In the genomic region with DNA sequence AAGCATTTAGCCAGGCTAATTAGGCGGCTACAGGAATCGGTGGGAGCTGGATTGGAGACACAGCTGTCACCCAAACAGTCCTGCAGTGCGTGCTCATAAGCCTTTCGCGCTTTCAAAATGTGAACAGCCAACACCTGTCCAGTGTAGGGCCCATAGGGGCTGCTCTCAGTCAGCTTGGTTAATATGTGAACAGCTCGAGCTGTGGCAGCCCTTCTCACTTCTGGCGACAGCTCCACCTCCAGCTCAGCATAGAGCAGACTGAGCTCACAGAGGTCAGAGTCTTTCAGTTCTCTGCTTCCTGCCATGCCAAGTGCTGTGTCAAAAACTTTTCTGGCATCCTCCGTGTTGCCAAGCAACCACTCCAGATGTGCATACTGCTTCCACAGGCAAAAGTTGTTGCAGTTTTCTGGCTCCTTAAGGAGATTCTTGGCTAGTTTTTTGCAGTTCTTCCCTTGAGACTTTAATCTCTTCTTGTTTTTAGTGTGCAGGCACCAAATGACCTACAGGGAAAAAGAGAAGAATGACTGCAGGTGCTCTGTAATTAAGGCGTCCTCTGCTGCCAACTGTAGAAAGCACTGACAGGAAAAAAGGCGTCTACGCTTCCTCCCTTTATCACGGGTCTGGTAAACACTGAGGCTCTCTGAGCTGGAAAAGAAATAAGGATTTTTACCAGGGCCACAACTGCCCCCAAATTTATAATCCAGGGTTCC, we compare ENCODE assay signal across 10 cellular contexts. TPM values are rescaled to one million over a fixed set of nuclear protein-coding genes. Genes with fewer than 3 reads are reported as not detected.
DNase-seq lines count a peak whose midpoint lies in the region; ATAC-seq and TF ChIP-seq lines count a peak whose summit lies in the region.
"Had no signal": no experiment of that assay in that cellular context is flagged by ENCODE, and none has a peak within 500 bp of the region (broad histone marks: within the 10 kb centered on the region; RNA-seq: fewer than 3 reads in every experiment).

No MANE protein-coding gene starts in this region.

- no peak overlapping the region for H3K4me3 ChIP-seq in right cardiac atrium (ENCODE audit: low read length)
- no peak overlapping the region for H3K4me3 ChIP-seq in CD8-positive, alpha-beta memory T cell (ENCODE audit: low read length)
- no peak overlapping the region for H3K4me3 ChIP-seq in uterus
- H3K4me3 ChIP-seq: lung had no signal

- H3K9me3 Mint-ChIP-seq in CD8-positive, alpha-beta memory T cell, result no peaks in the 10 kb centered on the region
- H3K9me3 Mint-ChIP-seq in CD4-positive, alpha-beta T cell, result no peaks in the 10 kb centered on the region
- H3K9me3 Mint-ChIP-seq: dendritic cell treated with granulocyte-macrophage colony-stimulating factor and Interleukin-4, amounts not matched to agents 40 ng/mL and 50 ng/mL, for 4 days had no signal

- peak overlapping the region in 2 of 8 donors; percentile 33 to 57 for H3K27ac Mint-ChIP-seq in CD8-positive, alpha-beta memory T cell
- no peak overlapping the region for H3K27ac Mint-ChIP-seq in CD4-positive, alpha-beta T cell
- H3K27ac Mint-ChIP-seq: dendritic cell treated with granulocyte-macrophage colony-stimulating factor and Interleukin-4, amounts not matched to agents 40 ng/mL and 50 ng/mL, for 4 days had no signal

- peaks cover 0 to 5% (median 0%) of the 10 kb centered on the region in 3 donors for H3K4me1 Mint-ChIP-seq in CD8-positive, alpha-beta memory T cell
- no peaks in the 10 kb centered on the region for H3K4me1 Mint-ChIP-seq in CD4-positive, alpha-beta T cell (ENCODE audit: low read depth)

- H3K27me3 ChIP-seq in right cardiac atrium (ENCODE audit: control insufficient read depth, insufficient read depth) (no peaks in the 10 kb centered on the region), uterus (no peaks in the 10 kb centered on the region)
- no peaks in the 10 kb centered on the region for H3K27me3 ChIP-seq in CD8-positive, alpha-beta memory T cell (ENCODE audit: insufficient read depth, low read length, poor library complexity, severe bottlenecking)
- no peaks in the 10 kb centered on the region for H3K27me3 ChIP-seq in CD4-positive, alpha-beta T cell (ENCODE audit: control insufficient read depth, insufficient read depth, low read length)

- peaks cover 0 to 82% (median 24%) of the 10 kb centered on the region in 3 donors for H3K36me3 Mint-ChIP-seq in CD8-positive, alpha-beta memory T cell
- H3K36me3 Mint-ChIP-seq in CD4-positive, alpha-beta T cell (ENCODE audit: low read depth), result peaks cover 78% of the 10 kb centered on the region

- no peak overlapping the region for H3K4me3 Mint-ChIP-seq in CD8-positive, alpha-beta memory T cell
- no peak overlapping the region for H3K4me3 Mint-ChIP-seq in CD4-positive, alpha-beta T cell
- H3K4me3 Mint-ChIP-seq: dendritic cell treated with granulocyte-macrophage colony-stimulating factor and Interleukin-4, amounts not matched to agents 40 ng/mL and 50 ng/mL, for 4 days had no signal

- H3K27ac ChIP-seq in right cardiac atrium (ENCODE audit: low read length) (peak overlapping the region; percentile 79), uterus (no peak overlapping the region)
- no peak overlapping the region for H3K27ac ChIP-seq in CD8-positive, alpha-beta memory T cell (ENCODE audit: low read depth, low read length)
- no peak overlapping the region for H3K27ac ChIP-seq in CD4-positive, alpha-beta T cell (ENCODE audit: low read depth, low read length)

- H3K9me3 ChIP-seq in right cardiac atrium (ENCODE audit: control insufficient read depth, low read length), result no peaks in the 10 kb centered on the region
- H3K9me3 ChIP-seq in CD8-positive, alpha-beta memory T cell (ENCODE audit: low read length), result no peaks in the 10 kb centered on the region
- H3K9me3 ChIP-seq in CD4-positive, alpha-beta T cell (ENCODE audit: control insufficient read depth, low read length), result no peaks in the 10 kb centered on the region
- no peaks in the 10 kb centered on the region for H3K9me3 ChIP-seq in uterus

- TF ChIP-seq POLR2A in uterus (IDR thresholded peaks at IDR 0.05), result no peak

- peak; percentile 73 for DNase-seq in NCI-H1105 (lab: John Stamatoyannopoulos, UW)
- DNase-seq in right cardiac atrium, result peak; percentile 48 to 77 (median 67)
- DNase-seq in T1000 (lab: John Stamatoyannopoulos, UW), result no peak
- no peak for DNase-seq in CD8-positive, alpha-beta memory T cell
- DNase-seq in CD4-positive, alpha-beta T cell, result no peak
- DNase-seq in uterus, result no peak

- ATAC-seq in GM18858 (IDR thresholded peaks at IDR 0.05; ENCODE audit: unreplicated experiment) (peak; percentile 93), GM21737 (IDR thresholded peaks at IDR 0.05; ENCODE audit: unreplicated experiment) (peak; percentile 92), right cardiac atrium (peak; percentile 83 to 87)
- no peak for ATAC-seq in CD4-positive, alpha-beta T cell (ENCODE audit: poor library complexity)

- no peaks in the 10 kb centered on the region for H3K27me3 Mint-ChIP-seq in CD8-positive, alpha-beta memory T cell
- no peaks in the 10 kb centered on the region for H3K27me3 Mint-ChIP-seq in CD4-positive, alpha-beta T cell
- H3K27me3 Mint-ChIP-seq: dendritic cell treated with granulocyte-macrophage colony-stimulating factor and Interleukin-4, amounts not matched to agents 40 ng/mL and 50 ng/mL, for 4 days had no signal

- 54% methylated on average over 12 of the region's 12 CpGs for WGBS in right cardiac atrium

- peaks cover 32% of the 10 kb centered on the region for H3K36me3 ChIP-seq in CD8-positive, alpha-beta memory T cell (ENCODE audit: insufficient read depth, low read length)
- H3K36me3 ChIP-seq in uterus, result no peaks in the 10 kb centered on the region

- H3K4me1 ChIP-seq in right cardiac atrium (ENCODE audit: control insufficient read depth, insufficient read depth, low read length), result no peaks in the 10 kb centered on the region
- H3K4me1 ChIP-seq in CD8-positive, alpha-beta memory T cell (ENCODE audit: insufficient read depth, low read length), result no peaks in the 10 kb centered on the region
- H3K4me1 ChIP-seq in uterus, result no peaks in the 10 kb centered on the region

- POLR2A ChIA-PET in CD8-positive, alpha-beta memory T cell (lab: Charles Lee), result no interaction called here
- POLR2A ChIA-PET in CD4-positive, alpha-beta T cell (lab: Charles Lee), result no interaction called here

- intact Hi-C loops in right cardiac atrium (cut with DNase I) (no loop called here), uterus (cut with DNase I; ENCODE audit: low total_unique reads) (no loop called here)
- intact Hi-C loops in CD4-positive, alpha-beta T cell (cut with DNase I, micrococcal nuclease), result no loop called here

- no peak for TF ChIP-seq CTCF in CD4-positive, alpha-beta T cell (IDR thresholded peaks at IDR 0.05)
- TF ChIP-seq CTCF in uterus (IDR thresholded peaks at IDR 0.05), result no peak

- CTCF ChIA-PET in CD8-positive, alpha-beta memory T cell (lab: Charles Lee), result interaction anchor here (0.7 to 1.4 kb wide), 4 partner anchors 10 to 470 kb away, joined by 3 to 7 read pairs (median 4); no protein-coding TSS in a partner anchor
- CTCF ChIA-PET in CD4-positive, alpha-beta T cell (lab: Charles Lee), result interaction anchor here (1.3 kb wide), 1 partner anchor 408 kb away, joined by 4 read pairs; no protein-coding TSS in a partner anchor

RNA-seq across cellular contexts. Expression of a gene that starts 32.4 kb away (rescaled TPM):
- total RNA-seq in right cardiac atrium (100 to 1,000 TPM in 3 of 4 donors, 10 to 100 TPM in 1; 89.9 to 127 (median 118) TPM), uterus (100 to 1,000 TPM in 1 of 4 donors, 10 to 100 TPM in 3; 38.2 to 142 (median 53.8) TPM)
- polyA plus RNA-seq in right cardiac atrium, result 201 TPM
- total RNA-seq in CD8-positive, alpha-beta memory T cell, result 100 to 1,000 TPM; 133 to 140 TPM
- 111 TPM for polyA plus RNA-seq in CD8-positive, alpha-beta memory T cell
- total RNA-seq in CD4-positive, alpha-beta T cell, result 10 to 100 TPM; 75.8 to 80.3 TPM

RNA-seq across cellular contexts. Expression of a gene that starts 42.9 kb away (rescaled TPM):
- total RNA-seq in right cardiac atrium, result 10 to 100 TPM; 10.9 to 15.3 (median 12.4) TPM
- 6.2 TPM for polyA plus RNA-seq in right cardiac atrium
- total RNA-seq in CD8-positive, alpha-beta memory T cell, result 10 to 100 TPM; 25.8 to 28.7 TPM
- polyA plus RNA-seq in CD8-positive, alpha-beta memory T cell, result 10.7 TPM
- 10 to 100 TPM; 17.5 to 17.9 TPM for total RNA-seq in CD4-positive, alpha-beta T cell
- total RNA-seq in uterus, result 10 to 100 TPM in 3 of 4 donors, 1 to 10 TPM in 1; 2.1 to 31.1 (median 27.0) TPM

Comparison
In these comparisons a context has a peak if more than half of its experiments do, and no peak if none do; other contexts are left out.
1. DNase-seq: peak in NCI-H1105 (single experiment) and right cardiac atrium (3 of 3); none in T1000 (single experiment), CD8-positive, alpha-beta memory T cell (0 of 5), CD4-positive, alpha-beta T cell (0 of 10) and uterus (0 of 2).